Comparison of ENCODE assay signal across 8 cellular contexts in the genomic region with DNA sequence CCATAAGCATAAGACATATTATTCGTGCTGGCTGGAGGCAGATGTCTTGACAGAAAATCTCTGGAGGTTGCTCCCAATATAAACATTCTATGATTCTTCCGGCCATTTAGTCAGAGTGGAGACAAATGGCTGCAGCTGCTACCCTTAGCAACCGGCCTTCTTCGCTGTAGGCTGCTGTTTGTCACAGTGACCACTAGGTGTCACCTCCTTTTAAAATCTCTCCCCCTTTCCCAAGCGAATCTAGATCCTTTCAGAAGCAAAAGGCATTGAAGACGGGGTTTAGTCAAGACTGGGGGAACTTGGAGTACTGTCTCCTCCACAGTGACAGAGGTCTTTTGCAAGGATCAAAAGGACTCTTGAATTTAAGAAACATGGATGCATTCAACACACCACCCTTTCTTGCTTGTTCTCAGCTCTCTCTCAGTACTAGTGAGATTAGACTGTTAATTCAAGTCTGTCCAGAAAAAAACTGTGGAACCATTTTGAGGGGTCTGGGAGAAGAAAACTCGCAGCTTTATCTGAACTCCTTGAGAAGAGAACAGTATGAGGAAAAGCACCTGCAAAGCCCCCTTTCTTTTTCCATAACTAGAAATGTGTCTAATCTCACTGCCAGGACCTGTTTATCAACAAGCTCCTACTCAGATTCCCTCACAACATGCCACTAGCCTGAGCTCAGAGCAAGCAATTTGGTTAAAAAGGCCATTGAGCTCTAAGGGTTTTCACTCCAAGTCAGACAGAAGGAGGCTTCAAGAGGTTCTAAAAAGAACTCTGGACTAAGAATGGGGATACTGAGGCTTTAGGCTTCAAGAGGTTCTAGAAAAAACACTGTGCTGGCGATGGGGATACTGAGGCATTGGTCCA.
DNase-seq lines count a peak whose midpoint lies in the region; ATAC-seq, FAIRE-seq and TF ChIP-seq lines count a peak whose summit lies in the region.

No MANE protein-coding gene starts in this region.

- no peaks in the 10 kb centered on the region for H3K36me3 ChIP-seq in stomach

- 19 to 20% methylated on average over 8 of the region's 8 CpGs for WGBS in lower leg skin, 2 donors
- 11 to 17% (median 13%) methylated on average over 8 of the region's 8 CpGs for WGBS in stomach, 5 donors

- intact Hi-C loops in lower leg skin (cut with DNase I; ENCODE audit: low total_unique reads): no loop called here
- intact Hi-C loops in stomach (cut with DNase I; ENCODE audit: low total_unique reads): no loop called here

- no peak for TF ChIP-seq EP300 in stomach (IDR thresholded peaks at IDR 0.05)

- peaks cover 0 to 30% (median 0%) of the 10 kb centered on the region in 3 donors for H3K27me3 ChIP-seq in stomach

- peak; percentile 93 for ATAC-seq in HG02798 (IDR thresholded peaks at IDR 0.05; ENCODE audit: poor library complexity, unreplicated experiment)

- no peak overlapping the region for H3K4me3 ChIP-seq in lower leg skin (ENCODE audit: low read depth, poor library complexity, severe bottlenecking)
- H3K4me3 ChIP-seq in stomach: no peak overlapping the region

- H3K27ac ChIP-seq in stomach: no peak overlapping the region

- peaks cover 0 to 13% (median 6%) of the 10 kb centered on the region in 4 donors for H3K4me1 ChIP-seq in stomach

- TF ChIP-seq CTCF in GM12874 (IDR thresholded peaks at IDR 0.05; ENCODE audit: insufficient read depth, low read depth, low read length) (peak; percentile 75), lower leg skin (IDR thresholded peaks at IDR 0.05) (peak in 2 of 3 donors; percentile 12 to 51), stomach (IDR thresholded peaks at IDR 0.05) (peak in 5 of 7 experiments; percentile 73 to 92 (median 76))

- peak; percentile 69 for FAIRE-seq in A204.1 (lab: Jason Lieb, UNC)

- no peaks in the 10 kb centered on the region for H3K9me3 ChIP-seq in stomach

- DNase-seq in NCI-H146 (lab: John Stamatoyannopoulos, UW) (peak; percentile 89), SKM-1 (lab: John Stamatoyannopoulos, UW; ENCODE audit: unreplicated experiment) (peak; percentile 85), dedifferentiated amniotic fluid mesenchymal stem cell (ENCODE audit: extremely low spot score) (peak; percentile 66), lower leg skin (ENCODE audit: low spot score in 2 of 2) (peak in 1 of 2 donors; percentile 30), stomach (peak; percentile 50)

- TF ChIP-seq POLR2A in lower leg skin (IDR thresholded peaks at IDR 0.05) (no peak), stomach (IDR thresholded peaks at IDR 0.05) (no peak)
